14 cellular contexts compared by ENCODE assay signal in the genomic region with DNA sequence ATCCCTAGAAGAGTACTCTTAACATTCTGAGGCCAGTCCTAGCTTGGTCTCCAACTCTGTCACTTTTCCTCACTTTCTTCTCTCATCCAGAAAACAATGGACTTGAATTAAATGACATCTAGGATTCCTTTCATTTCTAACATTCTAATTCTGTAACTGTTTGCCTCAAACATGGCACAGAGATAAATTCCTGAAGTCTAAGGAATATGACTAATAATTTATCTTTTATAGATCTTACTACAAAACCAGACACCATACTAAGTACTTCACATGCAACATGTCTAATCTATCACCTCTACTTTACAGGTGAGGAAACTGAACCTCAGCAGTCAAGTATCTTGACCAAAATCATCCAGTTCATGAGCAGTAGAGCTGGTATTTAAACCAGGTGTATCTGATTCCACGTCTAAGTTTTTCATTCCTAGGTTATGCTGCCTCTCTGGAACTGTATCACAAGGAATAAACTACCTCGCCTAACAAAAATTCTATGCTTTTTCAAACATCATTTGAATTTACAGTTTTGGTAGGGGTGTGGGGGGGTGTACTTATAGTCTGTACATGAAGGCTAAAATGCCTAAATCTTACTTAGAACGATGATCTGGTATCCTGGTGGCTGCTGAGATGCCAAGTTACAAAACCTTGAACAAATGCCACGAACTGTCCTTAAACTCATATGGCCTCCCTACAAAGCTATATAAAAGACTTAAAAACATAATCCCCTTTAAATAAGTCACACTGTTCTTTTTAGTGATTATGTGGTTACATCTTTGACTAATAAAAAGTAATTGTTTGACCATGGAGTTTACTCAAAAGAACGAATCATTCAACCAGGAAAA. TPM values are rescaled to one million over a fixed set of nuclear protein-coding genes. Genes with fewer than 3 reads are reported as not detected.
DNase-seq lines count a peak whose midpoint lies in the region; ATAC-seq and TF ChIP-seq lines count a peak whose summit lies in the region.
"Had no signal": no experiment of that assay in that cellular context is flagged by ENCODE, and none has a peak within 500 bp of the region (broad histone marks: within the 10 kb centered on the region; RNA-seq: fewer than 3 reads in every experiment).

No MANE protein-coding gene starts in this region.

- H3K9ac ChIP-seq in GM23248, result peak overlapping the region; percentile 27
- peak overlapping the region; percentile 9; the same call in 1 of the 2 replicates for H3K9ac ChIP-seq in SK-N-SH

- H2AFZ ChIP-seq in GM23248 (no peak overlapping the region), SK-N-SH (ENCODE audit: low read depth) (no peak overlapping the region)

- H3K9me3 ChIP-seq in GM23248 (ENCODE audit: low read depth) (no peaks in the 10 kb centered on the region), SK-N-SH (no peaks in the 10 kb centered on the region), esophagus muscularis mucosa (no peaks in the 10 kb centered on the region), sigmoid colon (no peaks in the 10 kb centered on the region), gastroesophageal sphincter (no peaks in the 10 kb centered on the region)
- H3K9me3 ChIP-seq: Caco-2 had no signal

- H4K20me1 ChIP-seq in GM23248 (ENCODE audit: insufficient read depth), result peaks cover 8% of the 10 kb centered on the region; the same call in 1 of the 2 replicates
- H4K20me1 ChIP-seq in SK-N-SH (ENCODE audit: insufficient read depth), result peaks cover 84% of the 10 kb centered on the region

- H3K79me2 ChIP-seq in GM23248 (ENCODE audit: insufficient read depth), result peaks cover 100% of the 10 kb centered on the region
- H3K79me2 ChIP-seq in SK-N-SH (ENCODE audit: insufficient read depth), result peaks cover 99% of the 10 kb centered on the region

- H3K27me3 ChIP-seq in GM23248 (replicated peaks; ENCODE audit: insufficient read depth) (no peaks in the 10 kb centered on the region), SK-N-SH (ENCODE audit: insufficient read depth) (no peaks in the 10 kb centered on the region), esophagus muscularis mucosa (no peaks in the 10 kb centered on the region), sigmoid colon (no peaks in the 10 kb centered on the region), gastroesophageal sphincter (no peaks in the 10 kb centered on the region)

- intact Hi-C loops in esophagus muscularis mucosa (cut with DNase I) (loop anchor here (5.0 kb wide), 1 partner anchor 40 kb away; a partner anchor contains a TSS), sigmoid colon (cut with DNase I) (no loop called here)

- ATAC-seq in gastroesophageal sphincter, result no peak
- ATAC-seq in HG02588 (IDR thresholded peaks at IDR 0.05; ENCODE audit: unreplicated experiment), result no peak

- H3K9me2 ChIP-seq in GM23248 (ENCODE audit: insufficient read depth) (no peaks in the 10 kb centered on the region), SK-N-SH (no peaks in the 10 kb centered on the region)

- peak overlapping the region; percentile 74 for H3K4me2 ChIP-seq in GM23248 (ENCODE audit: unreplicated experiment)
- H3K4me2 ChIP-seq in SK-N-SH, result peak overlapping the region; percentile 49; the same call in 1 of the 2 replicates

- no peak for TF ChIP-seq CTCF in SK-N-SH (IDR thresholded peaks at IDR 0.05)
- TF ChIP-seq CTCF in esophagus muscularis mucosa (IDR thresholded peaks at IDR 0.05), result no peak
- TF ChIP-seq CTCF in sigmoid colon (IDR thresholded peaks at IDR 0.05), result no peak
- TF ChIP-seq CTCF in gastroesophageal sphincter (IDR thresholded peaks at IDR 0.05), result no peak

- no peak for TF ChIP-seq RAD21 in SK-N-SH (IDR thresholded peaks at IDR 0.05; ENCODE audit: low read length)

- TF ChIP-seq POLR2A in esophagus muscularis mucosa (IDR thresholded peaks at IDR 0.05; ENCODE audit: low read depth), result no peak
- TF ChIP-seq POLR2A in sigmoid colon (IDR thresholded peaks at IDR 0.05), result no peak
- no peak for TF ChIP-seq POLR2A in gastroesophageal sphincter (IDR thresholded peaks at IDR 0.05)

- WGBS in GM23248 (ENCODE audit: low coverage in 1 of 2, low lambda C conversion rate in 2 of 2, missing lambda C conversion rate in 2 of 2), 2 experiments, result 12% methylated on average over 5 of the region's 5 CpGs
- 44% methylated on average over 5 of the region's 5 CpGs for WGBS in SK-N-SH (ENCODE audit: low lambda C conversion rate)
- WGBS in esophagus muscularis mucosa, result 48% methylated on average over 5 of the region's 5 CpGs
- 75 to 80% methylated on average over 5 of the region's 5 CpGs for whole genome bisulfite sequencing in sigmoid colon, 2 donors
- WGBS in gastroesophageal sphincter (ENCODE audit: low coverage in 1 of 2), 2 donors, result 43 to 48% methylated on average over 4 to 5 of the region's 5 CpGs

- peak overlapping the region; percentile 43 for H3K4me3 ChIP-seq in GM23248
- H3K4me3 ChIP-seq in SK-N-SH (ENCODE audit: low read depth in 2 of 2, low read length in 1 of 2), result no peak overlapping the region
- no peak overlapping the region for H3K4me3 ChIP-seq in esophagus muscularis mucosa
- no peak overlapping the region for H3K4me3 ChIP-seq in sigmoid colon
- H3K4me3 ChIP-seq in gastroesophageal sphincter, result no peak overlapping the region

- TF ChIP-seq EP300 in SK-N-SH (IDR thresholded peaks at IDR 0.05; ENCODE audit: borderline replicate concordance in 1 of 2, low read depth in 1 of 2, low read length in 1 of 2), result peak in 1 of 2 experiments; percentile 50; a peak in 1 of 4 replicates
- TF ChIP-seq EP300 in esophagus muscularis mucosa (IDR thresholded peaks at IDR 0.05), result no peak
- TF ChIP-seq EP300 in sigmoid colon (IDR thresholded peaks at IDR 0.05), result no peak
- no peak for TF ChIP-seq EP300 in gastroesophageal sphincter (IDR thresholded peaks at IDR 0.05)

- H3K36me3 ChIP-seq in GM23248 (ENCODE audit: low read depth), result 0 out of 2 replicates have a peak, but pooled peaks cover 5% of the 10 kb centered on the region
- H3K36me3 ChIP-seq in SK-N-SH (replicated peaks in 1 of 2; ENCODE audit: control insufficient read depth in 1 of 2, insufficient read depth in 2 of 2, low read length in 1 of 2), result peaks cover 0 to 19% of the 10 kb centered on the region in 2 experiments
- peaks cover 0 to 4% (median 0%) of the 10 kb centered on the region in 4 donors for H3K36me3 ChIP-seq in esophagus muscularis mucosa
- peaks cover 0 to 4% (median 0%) of the 10 kb centered on the region in 4 donors for H3K36me3 ChIP-seq in sigmoid colon
- no peaks in the 10 kb centered on the region for H3K36me3 ChIP-seq in gastroesophageal sphincter

- DNase-seq in GM23248 (peak; percentile 66), SK-N-SH (no peak), esophagus muscularis mucosa (ENCODE audit: extremely low spot score) (no peak), sigmoid colon (no peak), NCI-H774 (lab: John Stamatoyannopoulos, UW) (no peak)
- DNase-seq: activated T-cell treated with anti-CD3 and anti-CD28 coated beads, Interleukin-2, amount 50 U/mL, for 1 hour; anterior cingulate cortex; Caco-2; head of caudate nucleus; NCI-H1105 treated with DMSO at 0.1 percent for 48 hours; NCI-H510A; substantia nigra had no signal

- in situ Hi-C loops in GM23248 (cut with MboI), result no loop called here

- CTCF ChIA-PET in SK-N-SH (lab: Yijun Ruan, JAX), result interaction anchor here (1.1 kb wide), 1 partner anchor 183 kb away, joined by 5 read pairs; no protein-coding TSS in a partner anchor

- H3F3A ChIP-seq in GM23248 (ENCODE audit: insufficient read depth) (peaks cover 45% of the 10 kb centered on the region), SK-N-SH (replicated peaks; ENCODE audit: insufficient read depth) (peaks cover 41% of the 10 kb centered on the region)

- H3K4me1 ChIP-seq in GM23248 (ENCODE audit: insufficient read depth) (peaks cover 44% of the 10 kb centered on the region), SK-N-SH (ENCODE audit: control insufficient read depth in 1 of 2, insufficient read depth in 2 of 2, low read depth in 1 of 2, low read length in 1 of 2) (peaks cover 0 to 27% of the 10 kb centered on the region in 2 experiments; a peak in 2 of 4 replicates), esophagus muscularis mucosa (peaks cover 28 to 71% (median 62%) of the 10 kb centered on the region in 4 donors), sigmoid colon (peaks cover 0 to 55% (median 37%) of the 10 kb centered on the region in 4 donors), gastroesophageal sphincter (peaks cover 8 to 66% (median 8%) of the 10 kb centered on the region in 3 donors)
- H3K4me1 ChIP-seq: Caco-2 had no signal

- H3K27ac ChIP-seq in GM23248, result peak overlapping the region; percentile 65
- peak overlapping the region; percentile 11 to 73; a peak in 3 of 4 replicates for H3K27ac ChIP-seq in SK-N-SH (ENCODE audit: low read depth in 2 of 2, low read length in 1 of 2)
- H3K27ac ChIP-seq in esophagus muscularis mucosa (replicated peaks in 1 of 4), result peak overlapping the region in 3 of 4 donors; percentile 16 to 42 (median 30)
- peak overlapping the region in 3 of 4 donors; percentile 5 to 8 (median 5) for H3K27ac ChIP-seq in sigmoid colon
- peak overlapping the region in 2 of 4 donors; percentile 7 to 34 for H3K27ac ChIP-seq in gastroesophageal sphincter

- POLR2A ChIA-PET in SK-N-SH (lab: Yijun Ruan, JAX), result no interaction called here

TF ChIP-seq in SK-N-SH, 30 proteins besides CTCF, POLR2A, EP300 and RAD21 (continues in another document):
- TF ChIP-seq MXI1 (IDR thresholded peaks at IDR 0.05; ENCODE audit: low read depth, low read length) (no peak), JUND (IDR thresholded peaks at IDR 0.05) (peak; percentile 60)
- TF ChIP-seq, protein P1, sequence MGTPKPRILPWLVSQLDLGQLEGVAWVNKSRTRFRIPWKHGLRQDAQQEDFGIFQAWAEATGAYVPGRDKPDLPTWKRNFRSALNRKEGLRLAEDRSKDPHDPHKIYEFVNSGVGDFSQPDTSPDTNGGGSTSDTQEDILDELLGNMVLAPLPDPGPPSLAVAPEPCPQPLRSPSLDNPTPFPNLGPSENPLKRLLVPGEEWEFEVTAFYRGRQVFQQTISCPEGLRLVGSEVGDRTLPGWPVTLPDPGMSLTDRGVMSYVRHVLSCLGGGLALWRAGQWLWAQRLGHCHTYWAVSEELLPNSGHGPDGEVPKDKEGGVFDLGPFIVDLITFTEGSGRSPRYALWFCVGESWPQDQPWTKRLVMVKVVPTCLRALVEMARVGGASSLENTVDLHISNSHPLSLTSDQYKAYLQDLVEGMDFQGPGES (IDR thresholded peaks at IDR 0.05; ENCODE audit: low read depth, low read length), result no peak

RNA-seq across cellular contexts. Expression of a gene that starts 41.6 kb away (rescaled TPM):
- total RNA-seq in GM23248 (2014; rRNA removed; shearing (Covaris generic)), result 15.0 and 19.2 TPM in 2 replicates
- polyA plus RNA-seq in GM23248 (2016; fragmentation: Nextera tagmentation; extraction: Ambion mirVana) (46.2 and 56.4 TPM in 2 replicates), SK-N-SH (2012; rRNA removed) (22.8 and 35.7 TPM in 2 replicates), sigmoid colon (10 to 100 TPM in 2 of 3 donors, 1 to 10 TPM in 1; 6.5 to 24.3 (median 10.2) TPM)
- polyA plus RNA-seq in SK-N-SH (2012; cell fraction: cytosol; rRNA removed), result 25.2 and 31.2 TPM in 2 replicates
- polyA plus RNA-seq in SK-N-SH (2012; cell fraction: nucleus; rRNA removed), result 114 and 133 TPM in 2 replicates
- total RNA-seq in esophagus muscularis mucosa (10 to 100 TPM; 32.0 to 57.3 (median 52.0) TPM), sigmoid colon (100 to 1,000 TPM in 1 of 4 donors, 10 to 100 TPM in 3; 42.5 to 119 (median 54.7) TPM), gastroesophageal sphincter (10 to 100 TPM; 40.9 to 93.4 (median 50.1) TPM)
